8 cellular contexts compared by ENCODE assay signal in the genomic region with DNA sequence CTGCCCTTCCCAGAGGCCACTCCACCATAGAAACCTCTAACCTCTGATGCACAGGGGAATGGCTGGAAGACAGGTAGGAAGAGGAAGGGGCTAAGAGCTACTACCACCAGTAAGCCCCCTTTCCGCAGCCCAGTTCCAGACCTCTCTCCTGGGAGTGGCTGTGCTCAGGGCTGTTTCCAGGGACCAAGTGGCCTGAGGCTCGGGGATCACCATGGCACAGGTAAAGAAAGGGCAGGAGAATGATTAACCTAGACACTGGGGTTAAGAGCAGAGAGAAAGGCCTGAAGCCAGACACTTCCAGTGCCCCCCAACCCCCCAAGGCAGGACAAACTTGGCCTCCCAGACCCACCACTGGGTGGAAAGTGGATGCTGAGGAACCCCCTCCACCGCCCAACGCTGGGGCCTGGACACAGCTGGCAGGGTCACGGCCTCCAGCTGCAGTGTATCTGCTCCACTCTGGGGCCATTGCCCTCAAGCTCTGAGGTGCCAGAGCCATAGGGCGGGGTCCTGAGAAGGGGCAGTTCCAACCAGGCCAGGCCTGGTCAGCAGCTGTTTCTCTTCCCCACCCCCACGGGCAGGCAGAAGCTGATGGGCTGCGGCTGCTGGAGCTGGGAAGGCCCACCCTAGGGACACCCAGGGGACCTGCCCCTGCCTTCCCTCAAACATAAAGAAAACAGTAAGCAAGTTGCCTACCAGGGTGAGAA. TPM values are rescaled to one million over a fixed set of nuclear protein-coding genes. Genes with fewer than 3 reads are reported as not detected.
DNase-seq lines count a peak whose midpoint lies in the region; TF ChIP-seq lines count a peak whose summit lies in the region.

No MANE protein-coding gene starts in this region.

- peaks cover 57% of the 10 kb centered on the region for H3K36me3 Mint-ChIP-seq in activated CD4-positive, alpha-beta memory T cell treated with anti-CD3 and anti-CD28 coated beads for 36 hours
- peaks cover 8% of the 10 kb centered on the region for H3K36me3 Mint-ChIP-seq in glutamatergic neuron (ENCODE audit: unreplicated experiment)

- DNase-seq in NCI-H1092 treated with DMSO at 0.1 percent for 48 hours (lab: John Stamatoyannopoulos, UW) = peak; percentile 31
- DNase-seq in NCI-H1092 (lab: John Stamatoyannopoulos, UW) = no peak
- DNase-seq in activated CD4-positive, alpha-beta memory T cell treated with anti-CD3 and anti-CD28 coated beads for 36 hours = peak; percentile 25
- peak; percentile 61 for DNase-seq in glutamatergic neuron
- DNase-seq in skeletal muscle cell (ENCODE audit: low read depth) = peak; percentile 19
- no peak for DNase-seq in HuH-7 (ENCODE audit: low spot score)
- DNase-seq in T1000 (lab: John Stamatoyannopoulos, UW) = no peak
- no peak for DNase-seq in stimulated activated CD4-positive, alpha-beta T cell treated with anti-CD3 and anti-CD28 coated beads, Interleukin-4, amount 100 ng/mL, for 4 hours

- no peaks in the 10 kb centered on the region for H3K9me3 Mint-ChIP-seq in activated CD4-positive, alpha-beta memory T cell treated with anti-CD3 and anti-CD28 coated beads for 36 hours
- H3K9me3 Mint-ChIP-seq in glutamatergic neuron (ENCODE audit: unreplicated experiment) = peaks cover 17% of the 10 kb centered on the region

- H3K27me3 Mint-ChIP-seq in activated CD4-positive, alpha-beta memory T cell treated with anti-CD3 and anti-CD28 coated beads for 36 hours = no peaks in the 10 kb centered on the region
- peaks cover 14% of the 10 kb centered on the region for H3K27me3 Mint-ChIP-seq in glutamatergic neuron (ENCODE audit: unreplicated experiment)

- peak overlapping the region; percentile 98 for H3K4me3 ChIP-seq in skeletal muscle cell (ENCODE audit: low read depth, low read length)

- no peak for TF ChIP-seq CTCF in glutamatergic neuron (IDR thresholded peaks at IDR 0.05; ENCODE audit: partially characterized antibody, unreplicated experiment)

- intact Hi-C loops in activated CD4-positive, alpha-beta memory T cell treated with anti-CD3 and anti-CD28 coated beads for 36 hours (cut with micrococcal nuclease) = loop anchor here (5.0 to 10.0 kb wide), 5 partner anchors 175 to 910 kb away; partner anchors contain the start of genes AIM2, DCAF8, IGSF8 and SLAMF1

- POLR2A ChIA-PET in activated CD4-positive, alpha-beta memory T cell treated with anti-CD3 and anti-CD28 coated beads for 36 hours (lab: Charles Lee) = interaction anchor here (0.7 to 4.3 kb wide), 9 partner anchors 8 to 908 kb away, joined by 3 to 29 read pairs (median 3); partner anchors contain the start of genes AIM2 and PIGM

- peaks cover 50% of the 10 kb centered on the region for H3K4me1 Mint-ChIP-seq in activated CD4-positive, alpha-beta memory T cell treated with anti-CD3 and anti-CD28 coated beads for 36 hours (ENCODE audit: low read depth)
- H3K4me1 Mint-ChIP-seq in glutamatergic neuron (ENCODE audit: low read depth, unreplicated experiment) = peaks cover 18% of the 10 kb centered on the region

- peak overlapping the region; percentile 98 for H3K27ac Mint-ChIP-seq in activated CD4-positive, alpha-beta memory T cell treated with anti-CD3 and anti-CD28 coated beads for 36 hours
- H3K27ac Mint-ChIP-seq in glutamatergic neuron (ENCODE audit: unreplicated experiment) = peak overlapping the region; percentile 99

- CTCF ChIA-PET in activated CD4-positive, alpha-beta memory T cell treated with anti-CD3 and anti-CD28 coated beads for 36 hours (lab: Charles Lee) = interaction anchor here (1.0 to 4.4 kb wide), 7 partner anchors 13 to 84 kb away, joined by 3 to 31 read pairs (median 4); no protein-coding TSS in a partner anchor

- peak overlapping the region; percentile 93 for H3K4me3 Mint-ChIP-seq in activated CD4-positive, alpha-beta memory T cell treated with anti-CD3 and anti-CD28 coated beads for 36 hours
- peak overlapping the region; percentile 88 for H3K4me3 Mint-ChIP-seq in glutamatergic neuron (ENCODE audit: unreplicated experiment)

RNA-seq across cellular contexts. Expression of gene TAGLN2, which starts 2.7 kb away (rescaled TPM):
- 100 to 1,000 TPM; 597 to 607 TPM for total RNA-seq in activated CD4-positive, alpha-beta memory T cell treated with anti-CD3 and anti-CD28 coated beads for 36 hours
- total RNA-seq in glutamatergic neuron (ENCODE audit: unreplicated experiment) = 160 TPM

RNA-seq across cellular contexts. Expression of gene CFAP45, which starts 22.7 kb away (rescaled TPM):
- total RNA-seq in activated CD4-positive, alpha-beta memory T cell treated with anti-CD3 and anti-CD28 coated beads for 36 hours = 1 to 10 TPM; 2.1 to 2.2 TPM
- 0.49 TPM for total RNA-seq in glutamatergic neuron (ENCODE audit: unreplicated experiment)

RNA-seq across cellular contexts. Expression of gene IGSF9, which starts 22.8 kb away (rescaled TPM):
- under 1 TPM in 1 of 2 experiments, not detected in 1; 0.05 TPM for total RNA-seq in activated CD4-positive, alpha-beta memory T cell treated with anti-CD3 and anti-CD28 coated beads for 36 hours
- total RNA-seq in glutamatergic neuron (ENCODE audit: unreplicated experiment) = 23.4 TPM

RNA-seq across cellular contexts. Expression of gene SLAMF9, which starts 31.4 kb away (rescaled TPM):
- not detected for total RNA-seq in activated CD4-positive, alpha-beta memory T cell treated with anti-CD3 and anti-CD28 coated beads for 36 hours
- not detected for total RNA-seq in glutamatergic neuron (ENCODE audit: unreplicated experiment)

Comparison
In these comparisons a context has a peak if more than half of its experiments do, and no peak if none do; other contexts are left out.
1. DNase-seq: peak in NCI-H1092 treated with DMSO at 0.1 percent for 48 hours (single experiment), activated CD4-positive, alpha-beta memory T cell treated with anti-CD3 and anti-CD28 coated beads for 36 hours (single experiment), glutamatergic neuron (single experiment) and skeletal muscle cell (single experiment); none in NCI-H1092 (single experiment), HuH-7 (single experiment), T1000 (single experiment) and stimulated activated CD4-positive, alpha-beta T cell treated with anti-CD3 and anti-CD28 coated beads, Interleukin-4, amount 100 ng/mL, for 4 hours (0 of 2).
2. RNA of gene IGSF9, which starts 22.8 kb away (total RNA-seq): 23.4 TPM in glutamatergic neuron (single experiment); 0.05 TPM in activated CD4-positive, alpha-beta memory T cell treated with anti-CD3 and anti-CD28 coated beads for 36 hours; every median in the first group is over 10 times any median in the second.